ENCODE assay signal across 8 cellular contexts in genomic region chr18:64037812-64038414, GRCh38.
DNase-seq lines count a peak whose midpoint lies in the region; ATAC-seq and TF ChIP-seq lines count a peak whose summit lies in the region.

No MANE protein-coding gene starts in this region.

- H3K27me3 Mint-ChIP-seq in activated naive CD8-positive, alpha-beta T cell treated with anti-CD3 and anti-CD28 coated beads for 36 hours = peaks cover 4% of the 10 kb centered on the region

- H3K27ac Mint-ChIP-seq in activated naive CD8-positive, alpha-beta T cell treated with anti-CD3 and anti-CD28 coated beads for 36 hours = no peak overlapping the region

- no peaks in the 10 kb centered on the region for H3K27me3 ChIP-seq in GM06990 (replicated peaks; ENCODE audit: control insufficient read depth, insufficient read depth, low read length)

- no peaks in the 10 kb centered on the region for H3K9me3 Mint-ChIP-seq in activated naive CD8-positive, alpha-beta T cell treated with anti-CD3 and anti-CD28 coated beads for 36 hours

- no peaks in the 10 kb centered on the region for H3K4me1 Mint-ChIP-seq in activated naive CD8-positive, alpha-beta T cell treated with anti-CD3 and anti-CD28 coated beads for 36 hours

- no peak overlapping the region for H3K9ac ChIP-seq in SK-N-MC (ENCODE audit: insufficient read length)

- ATAC-seq in GM21529 (IDR thresholded peaks at IDR 0.05; ENCODE audit: unreplicated experiment) = peak; percentile 67
- ATAC-seq in GM18520 (IDR thresholded peaks at IDR 0.05; ENCODE audit: unreplicated experiment) = no peak

- peak; percentile 53; the same call in 1 of the 2 replicates for TF ChIP-seq RAD21 in Ishikawa (IDR thresholded peaks at IDR 0.05; ENCODE audit: low read depth)

- H3K9me3 ChIP-seq in SK-N-MC (ENCODE audit: low read depth, low read length) = no peaks in the 10 kb centered on the region

- no peaks in the 10 kb centered on the region for H3K36me3 Mint-ChIP-seq in activated naive CD8-positive, alpha-beta T cell treated with anti-CD3 and anti-CD28 coated beads for 36 hours

- peak; percentile 52 for TF ChIP-seq CTCF in GM06990 (IDR thresholded peaks at IDR 0.05; ENCODE audit: insufficient read depth, low read length, poor library complexity, severe bottlenecking)

- TF ChIP-seq EP300 in Ishikawa (IDR thresholded peaks at IDR 0.05; ENCODE audit: borderline replicate concordance) = no peak

- no peaks in the 10 kb centered on the region for H3K36me3 ChIP-seq in GM06990 (ENCODE audit: control insufficient read depth, insufficient read depth, low read length)
- no peaks in the 10 kb centered on the region for H3K36me3 ChIP-seq in SK-N-MC (ENCODE audit: insufficient read depth, low read length)

- H3K27ac ChIP-seq in SK-N-MC = no peak overlapping the region

- no peak overlapping the region for H3K4me3 Mint-ChIP-seq in activated naive CD8-positive, alpha-beta T cell treated with anti-CD3 and anti-CD28 coated beads for 36 hours

- DNase-seq in GM06990 (ENCODE audit: extremely low read depth, insufficient read length) (no peak), SK-N-MC (ENCODE audit: low read depth, low spot score) (peak; percentile 50), hepatic stellate cell (ENCODE audit: low spot score) (peak; percentile 17), activated gamma-delta T cell treated with Interleukin-2 at 50 U/mL for 16 hours (no peak)
- DNase-seq in activated naive CD8-positive, alpha-beta T cell treated with anti-CD3 and anti-CD28 coated beads for 36 hours = no peak

- H3K4me3 ChIP-seq in GM06990 (replicated peaks; ENCODE audit: low read depth, low read length) (no peak overlapping the region), SK-N-MC (no peak overlapping the region)

TF ChIP-seq in Ishikawa, 13 proteins besides CTCF, POLR2A, EP300 and RAD21:
- no peak for TF ChIP-seq EGR1 (IDR thresholded peaks at IDR 0.05)
- no peak for TF ChIP-seq CEBPB (IDR thresholded peaks at IDR 0.05)
- no peak for TF ChIP-seq REST (IDR thresholded peaks at IDR 0.05; ENCODE audit: low read depth)
- no peak for TF ChIP-seq TAF1 (IDR thresholded peaks at IDR 0.05; ENCODE audit: low read depth)
- TF ChIP-seq NFIC (IDR thresholded peaks at IDR 0.05) = no peak
- TF ChIP-seq TEAD4 (IDR thresholded peaks at IDR 0.05) = no peak

Comparison
In these comparisons a context has a peak if more than half of its experiments do, and no peak if none do; other contexts are left out.
1. DNase-seq: peak in SK-N-MC (single experiment) and hepatic stellate cell (single experiment); none in GM06990 (single experiment), activated naive CD8-positive, alpha-beta T cell treated with anti-CD3 and anti-CD28 coated beads for 36 hours (single experiment) and activated gamma-delta T cell treated with Interleukin-2 at 50 U/mL for 16 hours (single experiment).